In genomic region chr2:54704238-54704637, GRCh38 we compare ENCODE assay signal across 8 cellular contexts.
"Had no signal": no experiment of that assay in that cellular context is flagged by ENCODE, and none has a peak within 500 bp of the region (broad histone marks: within the 10 kb centered on the region; RNA-seq: fewer than 3 reads in every experiment).

No MANE protein-coding gene starts in this region.

- H3K27ac ChIP-seq: ovary, spleen, transverse colon had no signal

- H3K27me3 ChIP-seq: ovary had no signal

- DNase-seq: activated CD8-positive, alpha-beta T cell treated with anti-CD3 and anti-CD28 coated beads for 36 hours; activated naive CD4-positive, alpha-beta T cell; activated naive CD8-positive, alpha-beta T cell treated with anti-CD3 and anti-CD28 coated beads for 36 hours; activated T-cell treated with anti-CD3 and anti-CD28 coated beads, Interleukin-2, amount 50 U/mL, for 1 hour; mucosa of descending colon; ovary; spleen; transverse colon had no signal

- H3K4me3 ChIP-seq: mucosa of descending colon, ovary, spleen, transverse colon had no signal

- H3K36me3 ChIP-seq: ovary, spleen, transverse colon had no signal

- H3K9me3 ChIP-seq: mucosa of descending colon, ovary, spleen, transverse colon had no signal
